7 cellular contexts compared by ENCODE assay signal in genomic region chr17:66350576-66350975, GRCh38. TPM values are rescaled to one million over a fixed set of nuclear protein-coding genes. Genes with fewer than 3 reads are reported as not detected.
A peak's percentile ranks its signal among the peaks of the same experiment; 100 is the strongest.
DNase-seq lines count a peak whose midpoint lies in the region; ATAC-seq, FAIRE-seq and TF ChIP-seq lines count a peak whose summit lies in the region.
"Not testable (repeated sequence)": the region's sequence is repeated elsewhere in the genome, so short reads cannot be mapped to it uniquely, and the experiment has no call there.

No MANE protein-coding gene starts in this region.

- not testable (repeated sequence) for TF ChIP-seq CTCF in HEK293 (tag by site-specific recombination; IDR thresholded peaks at IDR 0.05); Peyer's patch (IDR thresholded peaks at IDR 0.05); body of pancreas (IDR thresholded peaks at IDR 0.05); hepatocyte (IDR thresholded peaks at IDR 0.05; ENCODE audit: poor library complexity)

- H3K36me3 ChIP-seq in HEK293 (ENCODE audit: control insufficient read depth in 2 of 2, insufficient read depth in 1 of 2, low read length in 2 of 2); Peyer's patch; body of pancreas (replicated peaks in 1 of 2; ENCODE audit: insufficient read depth in 1 of 2, low read depth in 2 of 2); hepatocyte (replicated peaks; ENCODE audit: insufficient read depth, low read depth); naive thymus-derived CD4-positive, alpha-beta T cell (ENCODE audit: control insufficient read depth in 2 of 3, insufficient read depth in 3 of 3, low read length in 3 of 3); small intestine (ENCODE audit: control insufficient read depth in 2 of 2, insufficient read depth in 2 of 2, low read length in 2 of 2): not testable (repeated sequence)

- CTCF ChIA-PET in HEK293 (lab: Yijun Ruan, JAX) = not testable (repeated sequence)
- CTCF ChIA-PET in naive thymus-derived CD4-positive, alpha-beta T cell (lab: Charles Lee) = interaction anchor here (0.7 kb wide), 1 partner anchor 54 kb away, joined by 5 read pairs; no protein-coding TSS in a partner anchor

- peaks cover 52% of the 10 kb centered on the region for H3K79me2 ChIP-seq in hepatocyte

- not testable (repeated sequence) for H3K4me3 Mint-ChIP-seq in activated T-helper 17 cell treated with anti-CD3 and anti-CD28 coated beads, Interleukin-2, amount 50 U/mL, for 72 hours
- H3K4me3 Mint-ChIP-seq in naive thymus-derived CD4-positive, alpha-beta T cell = peak overlapping the region in 6 of 10 donors; percentile 10 to 60 (median 38)

- H3K9me3 Mint-ChIP-seq in activated T-helper 17 cell treated with anti-CD3 and anti-CD28 coated beads, Interleukin-2, amount 50 U/mL, for 72 hours; naive thymus-derived CD4-positive, alpha-beta T cell: not testable (repeated sequence)

- H4K20me1 ChIP-seq in hepatocyte (ENCODE audit: insufficient read depth, poor library complexity, severe bottlenecking) = not testable (repeated sequence)

- H3K27me3 Mint-ChIP-seq in activated T-helper 17 cell treated with anti-CD3 and anti-CD28 coated beads, Interleukin-2, amount 50 U/mL, for 72 hours; naive thymus-derived CD4-positive, alpha-beta T cell: not testable (repeated sequence)

- H3K4me3 ChIP-seq in HEK293 (ENCODE audit: low read depth, low read length); Peyer's patch; body of pancreas; hepatocyte; naive thymus-derived CD4-positive, alpha-beta T cell (ENCODE audit: low read length); small intestine (ENCODE audit: low read depth in 1 of 2, low read length in 2 of 2): not testable (repeated sequence)

- not testable (repeated sequence) for H2AFZ ChIP-seq in hepatocyte

- H3K4me1 ChIP-seq in HEK293 (ENCODE audit: control insufficient read depth, insufficient read depth, low read length) = peaks cover 60% of the 10 kb centered on the region
- peaks cover 0 to 46% (median 4%) of the 10 kb centered on the region in 4 donors for H3K4me1 ChIP-seq in Peyer's patch
- peaks cover 31% of the 10 kb centered on the region for H3K4me1 ChIP-seq in body of pancreas
- H3K4me1 ChIP-seq in hepatocyte (ENCODE audit: insufficient read depth) = peaks cover 45% of the 10 kb centered on the region
- H3K4me1 ChIP-seq in naive thymus-derived CD4-positive, alpha-beta T cell (ENCODE audit: control insufficient read depth in 2 of 2, insufficient read depth in 2 of 2, low read length in 2 of 2) = peaks cover 0 to 39% of the 10 kb centered on the region in 2 donors
- H3K4me1 ChIP-seq in small intestine (ENCODE audit: control insufficient read depth in 2 of 2, insufficient read depth in 1 of 2, low read depth in 1 of 2, low read length in 1 of 2) = peaks cover 13 to 14% of the 10 kb centered on the region in 2 donors

- H3K27ac Mint-ChIP-seq in activated T-helper 17 cell treated with anti-CD3 and anti-CD28 coated beads, Interleukin-2, amount 50 U/mL, for 72 hours = peak overlapping the region; percentile 3
- H3K27ac Mint-ChIP-seq in naive thymus-derived CD4-positive, alpha-beta T cell = peak overlapping the region in 4 of 9 donors; percentile 1 to 68 (median 16)

- H3K27ac ChIP-seq in HEK293 (ENCODE audit: extremely low read depth, low read depth, low read length); naive thymus-derived CD4-positive, alpha-beta T cell (ENCODE audit: low read depth, low read length): not testable (repeated sequence)
- H3K27ac ChIP-seq in Peyer's patch = peak overlapping the region in 3 of 4 donors; percentile 30 to 86 (median 59)
- peak overlapping the region in 3 of 4 donors; percentile 48 to 75 (median 63) for H3K27ac ChIP-seq in body of pancreas
- peak overlapping the region; percentile 81 for H3K27ac ChIP-seq in hepatocyte
- H3K27ac ChIP-seq in small intestine (ENCODE audit: low read depth in 1 of 2, low read length in 1 of 2) = peak overlapping the region; percentile 85

- 66 to 82% methylated on average over 10 of the region's 10 CpGs for WGBS in body of pancreas, 2 donors
- WGBS in hepatocyte (ENCODE audit: low lambda C conversion rate, missing lambda C conversion rate) = 90% methylated on average over 10 of the region's 10 CpGs
- WGBS in small intestine, 3 donors = 32 to 74% (median 49%) methylated on average over 10 of the region's 10 CpGs

- FAIRE-seq in small intestine (lab: Jason Lieb, UNC) = not testable (repeated sequence)

- H3K36me3 Mint-ChIP-seq in activated T-helper 17 cell treated with anti-CD3 and anti-CD28 coated beads, Interleukin-2, amount 50 U/mL, for 72 hours (ENCODE audit: low read depth) = not testable (repeated sequence)
- H3K36me3 Mint-ChIP-seq in naive thymus-derived CD4-positive, alpha-beta T cell = peaks cover 0 to 19% (median 4%) of the 10 kb centered on the region in 5 donors

- POLR2A ChIA-PET in HEK293 (lab: Yijun Ruan, JAX) = interaction anchor here (0.6 kb wide), 1 partner anchor 957 kb away, joined by 4 read pairs; no protein-coding TSS in a partner anchor
- POLR2A ChIA-PET in naive thymus-derived CD4-positive, alpha-beta T cell (lab: Charles Lee) = interaction anchor here (1.0 to 1.5 kb wide), 2 partner anchors 12 to 30 kb away, joined by 3 read pairs; no protein-coding TSS in a partner anchor

- not testable (repeated sequence) for H3K27me3 ChIP-seq in Peyer's patch; body of pancreas; hepatocyte; naive thymus-derived CD4-positive, alpha-beta T cell (ENCODE audit: control insufficient read depth in 2 of 2, insufficient read depth in 2 of 2, low read length in 2 of 2); small intestine (ENCODE audit: control insufficient read depth in 2 of 2, insufficient read depth in 2 of 2, low read length in 2 of 2)

- not testable (repeated sequence) for DNase-seq in Peyer's patch; body of pancreas; hepatocyte (ENCODE audit: low spot score); naive thymus-derived CD4-positive, alpha-beta T cell; small intestine

- not testable (repeated sequence) for TF ChIP-seq POLR2A in Peyer's patch (IDR thresholded peaks at IDR 0.05); body of pancreas (IDR thresholded peaks at IDR 0.05)

- H3K4me2 ChIP-seq in hepatocyte = not testable (repeated sequence)

- peaks cover 47% of the 10 kb centered on the region for H3K4me1 Mint-ChIP-seq in activated T-helper 17 cell treated with anti-CD3 and anti-CD28 coated beads, Interleukin-2, amount 50 U/mL, for 72 hours
- peaks cover 41 to 86% (median 80%) of the 10 kb centered on the region in 7 donors for H3K4me1 Mint-ChIP-seq in naive thymus-derived CD4-positive, alpha-beta T cell

- ATAC-seq in activated T-helper 17 cell treated with anti-CD3 and anti-CD28 coated beads, Interleukin-2, amount 50 U/mL, for 72 hours (replicated peaks); body of pancreas; naive thymus-derived CD4-positive, alpha-beta T cell: not testable (repeated sequence)

- H3K9me2 ChIP-seq in hepatocyte (replicated peaks; ENCODE audit: insufficient read depth) = not testable (repeated sequence)

- H3K9me3 ChIP-seq in HEK293 (ENCODE audit: control insufficient read depth, insufficient read depth, low read depth, low read length); Peyer's patch; body of pancreas; hepatocyte (ENCODE audit: low read depth); naive thymus-derived CD4-positive, alpha-beta T cell (ENCODE audit: control insufficient read depth in 2 of 3, low read length in 3 of 3); small intestine (ENCODE audit: control insufficient read depth, low read depth): not testable (repeated sequence)

- intact Hi-C loops in body of pancreas (cut with DNase I) = not testable (repeated sequence)
- intact Hi-C loops in naive thymus-derived CD4-positive, alpha-beta T cell (cut with micrococcal nuclease) = loop anchor here in 1 of 2 donors (2.0 kb wide), 1 partner anchor 16 kb away; no protein-coding TSS in a partner anchor

TF ChIP-seq in HEK293, 187 proteins besides CTCF, POLR2A, EP300 and RAD21:
- TF ChIP-seq ZNF600 (tag by site-specific recombination; IDR thresholded peaks at IDR 0.05) = peak; percentile 68; the same call in 1 of the 2 replicates
- peak; percentile 88 for TF ChIP-seq ZBTB48 (tag by site-specific recombination; IDR thresholded peaks at IDR 0.05)

RNA-seq across cellular contexts. Expression of gene PRKCA, which starts 48.2 kb away (rescaled TPM):
- 10 to 100 TPM; 32.2 to 47.0 (median 43.5) TPM for total RNA-seq in Peyer's patch
- total RNA-seq in activated T-helper 17 cell treated with anti-CD3 and anti-CD28 coated beads, Interleukin-2, amount 50 U/mL, for 72 hours = 10 to 100 TPM; 58.2 to 86.0 TPM
- total RNA-seq in body of pancreas = 1 to 10 TPM; 6.5 to 6.6 TPM
- total RNA-seq in hepatocyte = 16.7 and 18.5 TPM in 2 replicates
- polyA plus RNA-seq in hepatocyte = 5.9 and 7.3 TPM in 2 replicates
- total RNA-seq in naive thymus-derived CD4-positive, alpha-beta T cell = 100 to 1,000 TPM in 4 of 5 experiments, 10 to 100 TPM in 1; 94.1 to 186 (median 154) TPM
- 1 to 10 TPM; 4.1 to 4.9 TPM for polyA plus RNA-seq in naive thymus-derived CD4-positive, alpha-beta T cell
- polyA plus RNA-seq in small intestine = 10 to 100 TPM; 11.3 to 26.6 (median 20.5) TPM
